In the genomic region with DNA sequence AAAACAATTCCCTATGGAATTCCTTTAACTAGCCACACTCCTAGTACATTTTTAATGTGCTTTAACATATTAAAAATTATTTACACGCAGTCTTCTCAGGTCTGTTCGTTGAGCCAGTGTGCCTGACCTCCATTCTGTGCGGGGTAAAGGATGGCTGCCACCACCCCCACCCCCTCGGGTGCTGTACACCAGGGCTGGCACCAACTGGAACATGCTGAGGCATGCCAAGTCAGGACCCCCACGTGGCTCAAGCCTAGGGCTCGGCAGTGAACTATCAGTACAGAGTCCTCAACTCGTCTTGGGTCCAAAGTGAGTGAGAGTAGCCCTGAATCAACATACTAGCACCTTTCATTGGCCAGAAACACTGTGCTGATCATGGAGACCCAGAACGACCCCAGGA, we compare ENCODE assay signal across 32 cellular contexts. TPM values are rescaled to one million over a fixed set of nuclear protein-coding genes. Genes with fewer than 3 reads are reported as not detected.
"Had no signal": no experiment of that assay in that cellular context is flagged by ENCODE, and none has a peak within 500 bp of the region (broad histone marks: within the 10 kb centered on the region; RNA-seq: fewer than 3 reads in every experiment).

No MANE protein-coding gene starts in this region.

- H3K27ac Mint-ChIP-seq: naive B cell; naive thymus-derived CD8-positive, alpha-beta T cell; natural killer cell treated with Interleukin-12 subunit alpha and Interleukin-12 subunit beta and Interleukin-15 and Interleukin-18, amount 100 ng/mL, for 72 hours; nephron progenitor cell; neural progenitor cell; progenitor cell of endocrine pancreas; stimulated activated memory B cell treated with anti-CD40 and anti-IgM and Interleukin-4, amounts not matched to agents 10 μg/mL and 1 μg/mL and 100 μg/mL, for 72 hours; stimulated activated naive CD8-positive, alpha-beta T cell treated with anti-CD3 and anti-CD28 coated beads, Interleukin-15, amount 100 ng/mL, for 72 hours had no signal

- H3K9me3 Mint-ChIP-seq: naive thymus-derived CD8-positive, alpha-beta T cell; natural killer cell treated with Interleukin-12 subunit alpha and Interleukin-12 subunit beta and Interleukin-15 and Interleukin-18, amount 100 ng/mL, for 72 hours had no signal

- H3K36me3 Mint-ChIP-seq: naive B cell; naive thymus-derived CD8-positive, alpha-beta T cell; natural killer cell treated with Interleukin-12 subunit alpha and Interleukin-12 subunit beta and Interleukin-15 and Interleukin-18, amount 100 ng/mL, for 72 hours; stimulated activated memory B cell treated with anti-CD40 and anti-IgM and Interleukin-4, amounts not matched to agents 10 μg/mL and 1 μg/mL and 100 μg/mL, for 72 hours had no signal

- FAIRE-seq: small intestine, urothelium cell line had no signal

- H3K4me3 Mint-ChIP-seq: naive B cell; naive thymus-derived CD8-positive, alpha-beta T cell; natural killer cell treated with Interleukin-12 subunit alpha and Interleukin-12 subunit beta and Interleukin-15 and Interleukin-18, amount 100 ng/mL, for 72 hours; nephron progenitor cell; neural progenitor cell; stimulated activated memory B cell treated with anti-CD40 and anti-IgM and Interleukin-4, amounts not matched to agents 10 μg/mL and 1 μg/mL and 100 μg/mL, for 72 hours; stimulated activated naive CD8-positive, alpha-beta T cell treated with anti-CD3 and anti-CD28 coated beads, Interleukin-15, amount 100 ng/mL, for 72 hours had no signal

- H2AFZ ChIP-seq: neural progenitor cell, parathyroid adenoma had no signal

- H3K79me2 ChIP-seq: parathyroid adenoma had no signal

- H3K27ac ChIP-seq: neural progenitor cell, ovary, parathyroid adenoma, psoas muscle, right lobe of liver, sigmoid colon, suprapubic skin, testis, tibial nerve, upper lobe of left lung, vagina had no signal

- H3K36me3 ChIP-seq: neural progenitor cell, ovary, right lobe of liver, sigmoid colon, suprapubic skin, tibial nerve, upper lobe of left lung, vagina had no signal

- H3K4me1 Mint-ChIP-seq: naive thymus-derived CD8-positive, alpha-beta T cell; neural progenitor cell; stimulated activated memory B cell treated with anti-CD40 and anti-IgM and Interleukin-4, amounts not matched to agents 10 μg/mL and 1 μg/mL and 100 μg/mL, for 72 hours; stimulated activated naive CD8-positive, alpha-beta T cell treated with anti-CD3 and anti-CD28 coated beads, Interleukin-15, amount 100 ng/mL, for 72 hours had no signal

- H3K4me3 ChIP-seq: neural progenitor cell, ovary, psoas muscle, right lobe of liver, sigmoid colon, suprapubic skin, testis, tibial nerve, upper lobe of left lung, vagina had no signal

- DNase-seq: naive B cell; naive thymus-derived CD8-positive, alpha-beta T cell; nephron progenitor cell; occipital lobe; ovary; psoas muscle; right cardiac atrium; right lobe of liver; sigmoid colon; small intestine; stimulated activated CD4-positive, alpha-beta T cell treated with anti-CD3 and anti-CD28 coated beads, Interleukin-15, amount 100 ng/mL, for 24 hours; stimulated activated CD4-positive, alpha-beta T cell treated with anti-CD3 and anti-CD28 coated beads, Interleukin-4, amount 100 ng/mL, for 1 hour; stimulated activated CD4-positive, alpha-beta T cell treated with anti-CD3 and anti-CD28 coated beads, Interleukin-4, amount 100 ng/mL, for 4 hours; stimulated activated CD8-positive, alpha-beta memory T cell treated with anti-CD3 and anti-CD28 coated beads, Interleukin-4, amount 100 ng/mL, for 48 hours; stimulated activated naive CD4-positive, alpha-beta T cell; stimulated activated naive CD8-positive, alpha-beta T cell treated with anti-CD3 and anti-CD28 coated beads, Interleukin-15, amount 100 ng/mL, for 72 hours; stimulated activated naive CD8-positive, alpha-beta T cell treated with anti-CD3 and anti-CD28 coated beads, Interleukin-15, Interleukin-2, amounts not matched to agents 100 U/mL and 50 U/mL, for 24 hours; substantia nigra; testis; trophoblast cell; upper lobe of left lung had no signal

- H3K4me2 ChIP-seq: neural progenitor cell had no signal

- H3K9me3 ChIP-seq: ovary, psoas muscle, right lobe of liver, suprapubic skin, testis, upper lobe of left lung, vagina had no signal

- H3K27me3 ChIP-seq: neural progenitor cell, ovary, right lobe of liver, testis, upper lobe of left lung, vagina had no signal

- H3K9ac ChIP-seq: neural progenitor cell, parathyroid adenoma had no signal

- H3K4me1 ChIP-seq: neural progenitor cell, parathyroid adenoma, psoas muscle, right lobe of liver, sigmoid colon, suprapubic skin, testis, tibial nerve, upper lobe of left lung had no signal

RNA-seq across cellular contexts. Expression of gene PHF21B, which starts 32.5 kb away (rescaled TPM):
- total RNA-seq: naive thymus-derived CD8-positive, alpha-beta T cell; osteoblast; renal cortical epithelial cell; right lobe of liver; suprapubic skin had no signal
- polyA plus RNA-seq: naive thymus-derived CD8-positive, alpha-beta T cell had no signal
